1 cellular context compared by ENCODE assay signal in genomic region chr6:149746147-149746946, GRCh38.
TF ChIP-seq lines count a peak whose summit lies in the region.

A gene with protein sequence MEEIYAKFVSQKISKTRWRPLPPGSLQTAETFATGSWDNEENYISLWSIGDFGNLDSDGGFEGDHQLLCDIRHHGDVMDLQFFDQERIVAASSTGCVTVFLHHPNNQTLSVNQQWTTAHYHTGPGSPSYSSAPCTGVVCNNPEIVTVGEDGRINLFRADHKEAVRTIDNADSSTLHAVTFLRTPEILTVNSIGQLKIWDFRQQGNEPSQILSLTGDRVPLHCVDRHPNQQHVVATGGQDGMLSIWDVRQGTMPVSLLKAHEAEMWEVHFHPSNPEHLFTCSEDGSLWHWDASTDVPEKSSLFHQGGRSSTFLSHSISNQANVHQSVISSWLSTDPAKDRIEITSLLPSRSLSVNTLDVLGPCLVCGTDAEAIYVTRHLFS (minus strand): TSS chr6:149746529. CDS start chr6:149746495, 34 bp downstream.

TF ChIP-seq in HEK293, 187 proteins besides CTCF, POLR2A, EP300 and RAD21 (continued from another document and continues in another):
- TF ChIP-seq, protein P1, sequence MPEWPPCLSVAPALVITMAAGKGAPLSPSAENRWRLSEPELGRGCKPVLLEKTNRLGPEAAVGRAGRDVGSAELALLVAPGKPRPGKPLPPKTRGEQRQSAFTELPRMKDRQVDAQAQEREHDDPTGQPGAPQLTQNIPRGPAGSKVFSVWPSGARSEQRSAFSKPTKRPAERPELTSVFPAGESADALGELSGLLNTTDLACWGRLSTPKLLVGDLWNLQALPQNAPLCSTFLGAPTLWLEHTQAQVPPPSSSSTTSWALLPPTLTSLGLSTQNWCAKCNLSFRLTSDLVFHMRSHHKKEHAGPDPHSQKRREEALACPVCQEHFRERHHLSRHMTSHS (tag by site-specific recombination; IDR thresholded peaks at IDR 0.05): no peak
- TF ChIP-seq ZNF16 (tag by site-specific recombination; IDR thresholded peaks at IDR 0.05; ENCODE audit: low read depth) (no peak), ZNF248 (tag by site-specific recombination; IDR thresholded peaks at IDR 0.05) (no peak), ZNF777 (tag by site-specific recombination; IDR thresholded peaks at IDR 0.05; ENCODE audit: borderline replicate concordance) (no peak), ZNF404 (tag by site-specific recombination; IDR thresholded peaks at IDR 0.05) (no peak), ZBTB7A (tag by site-specific recombination; IDR thresholded peaks at IDR 0.05; ENCODE audit: low read depth) (no peak), ZNF549 (tag by site-specific recombination; IDR thresholded peaks at IDR 0.05) (no peak), YY2 (tag by site-specific recombination; IDR thresholded peaks at IDR 0.05) (peak; percentile 58; the same call in 1 of the 2 replicates), ZSCAN5A (tag by site-specific recombination; IDR thresholded peaks at IDR 0.05) (no peak), ZNF155 (tag by site-specific recombination; IDR thresholded peaks at IDR 0.05) (no peak), ZNF280D (tag by site-specific recombination; IDR thresholded peaks at IDR 0.05) (no peak), ZNF292 (tag by site-specific recombination; IDR thresholded peaks at IDR 0.05; ENCODE audit: borderline replicate concordance, low read depth) (no peak), ZNF692 (tag by site-specific recombination; IDR thresholded peaks at IDR 0.05) (peak; percentile 86), ZNF660 (tag by site-specific recombination; IDR thresholded peaks at IDR 0.05) (peak; percentile 89; the same call in 1 of the 2 replicates), ZNF26 (tag by site-specific recombination; IDR thresholded peaks at IDR 0.05) (no peak), KLF8 (tag by site-specific recombination; IDR thresholded peaks at IDR 0.05) (peak; percentile 51; the same call in 1 of the 2 replicates), ZNF169 (tag by site-specific recombination; IDR thresholded peaks at IDR 0.05) (no peak), ZNF221 (tag by site-specific recombination; IDR thresholded peaks at IDR 0.05; ENCODE audit: borderline replicate concordance) (no peak), ZNF830 (tag by site-specific recombination; IDR thresholded peaks at IDR 0.05; ENCODE audit: low read depth) (no peak), ZXDB (tag by site-specific recombination; IDR thresholded peaks at IDR 0.05) (peak; percentile 61; the same call in 1 of the 2 replicates), ZNF555 (tag by site-specific recombination; conservative IDR thresholded peaks at IDR 0.05) (no peak), KLF16 (tag by site-specific recombination; IDR thresholded peaks at IDR 0.05) (peak; percentile 77; the same call in 1 of the 2 replicates), ZNF112 (tag by site-specific recombination; IDR thresholded peaks at IDR 0.05) (no peak), ZBTB49 (tag by site-specific recombination; IDR thresholded peaks at IDR 0.05; ENCODE audit: low read depth) (no peak), ZNF433 (tag by site-specific recombination; IDR thresholded peaks at IDR 0.05; ENCODE audit: low read depth) (no peak), ZNF585B (tag by site-specific recombination; IDR thresholded peaks at IDR 0.05) (no peak), ZNF391 (tag by site-specific recombination; IDR thresholded peaks at IDR 0.05; ENCODE audit: borderline replicate concordance, low read depth) (no peak), ZNF518A (tag by site-specific recombination; conservative IDR thresholded peaks at IDR 0.05; ENCODE audit: low read depth) (peak; percentile 64), ZBTB8A (tag by site-specific recombination; IDR thresholded peaks at IDR 0.05) (peak; percentile 48; the same call in 1 of the 2 replicates), ZNF350 (tag by site-specific recombination; IDR thresholded peaks at IDR 0.05) (no peak), ZBTB26 (tag by site-specific recombination; optimal IDR thresholded peaks at IDR 0.05) (peak; percentile 68), TRIM28 (IDR thresholded peaks at IDR 0.05; ENCODE audit: borderline replicate concordance, low read length) (peak; percentile 50; the same call in 1 of the 2 replicates), ZSCAN30 (tag by site-specific recombination; IDR thresholded peaks at IDR 0.05) (peak; percentile 51; the same call in 1 of the 2 replicates), ZNF157 (tag by site-specific recombination; IDR thresholded peaks at IDR 0.05) (no peak)
- TF ChIP-seq, protein P2, sequence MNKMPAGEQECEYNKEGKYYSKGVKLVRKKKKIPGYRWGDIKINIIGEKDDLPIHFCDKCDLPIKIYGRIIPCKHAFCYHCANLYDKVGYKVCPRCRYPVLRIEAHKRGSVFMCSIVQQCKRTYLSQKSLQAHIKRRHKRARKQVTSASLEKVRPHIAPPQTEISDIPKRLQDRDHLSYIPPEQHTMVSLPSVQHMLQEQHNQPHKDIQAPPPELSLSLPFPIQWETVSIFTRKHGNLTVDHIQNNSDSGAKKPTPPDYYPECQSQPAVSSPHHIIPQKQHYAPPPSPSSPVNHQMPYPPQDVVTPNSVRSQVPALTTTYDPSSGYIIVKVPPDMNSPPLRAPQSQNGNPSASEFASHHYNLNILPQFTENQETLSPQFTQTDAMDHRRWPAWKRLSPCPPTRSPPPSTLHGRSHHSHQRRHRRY (tag by site-specific recombination; IDR thresholded peaks at IDR 0.05): no peak
